In genomic region chr4:108030332-108030731, GRCh38 we compare ENCODE assay signal across 8 cellular contexts. TPM values are rescaled to one million over a fixed set of nuclear protein-coding genes. Genes with fewer than 3 reads are reported as not detected.
DNase-seq lines count a peak whose midpoint lies in the region; ATAC-seq, FAIRE-seq and TF ChIP-seq lines count a peak whose summit lies in the region.

No MANE protein-coding gene starts in this region.

- H2AFZ ChIP-seq in H1 (ENCODE audit: low read length): no peak overlapping the region

- H2AK5ac ChIP-seq in H1 (ENCODE audit: low read depth, low read length): no peak overlapping the region

- BruUV-seq in MCF 10A (replicated peaks; lab: Mats Ljungman, UMichigan): no TSS peak

- peaks cover 45% of the 10 kb centered on the region for H3K36me3 Mint-ChIP-seq in MCF 10A (ENCODE audit: insufficient read depth, unreplicated experiment)
- H3K36me3 Mint-ChIP-seq in neural crest cell (ENCODE audit: low read depth): peaks cover 12% of the 10 kb centered on the region

- no peak overlapping the region for H2BK20ac ChIP-seq in H1 (ENCODE audit: low read length)

- H3K9me3 Mint-ChIP-seq in MCF 10A (ENCODE audit: unreplicated experiment): no peaks in the 10 kb centered on the region
- no peaks in the 10 kb centered on the region for H3K9me3 Mint-ChIP-seq in neural crest cell

- no peak overlapping the region for H2BK5ac ChIP-seq in H1 (ENCODE audit: low read depth, low read length)

- H3K79me2 ChIP-seq in H1 (ENCODE audit: control insufficient read depth in 1 of 2, insufficient read depth in 2 of 2, low read length in 2 of 2): no peaks in the 10 kb centered on the region

- no peaks in the 10 kb centered on the region for H3K4me1 ChIP-seq in breast epithelium
- no peaks in the 10 kb centered on the region for H3K4me1 ChIP-seq in H1 (replicated peaks in 1 of 4; ENCODE audit: control insufficient read depth in 3 of 4, insufficient read depth in 4 of 4, low read length in 3 of 4)
- H3K4me1 ChIP-seq in upper lobe of right lung: no peaks in the 10 kb centered on the region

- intact Hi-C loops in MCF 10A (cut with micrococcal nuclease) (loop anchor here (1.0 kb wide), 2 partner anchors 463 to 542 kb away; no protein-coding TSS in a partner anchor), breast epithelium (cut with DNase I; ENCODE audit: low total_unique reads) (no loop called here), upper lobe of right lung (cut with DNase I) (no loop called here)

- no peak overlapping the region for H3K27ac ChIP-seq in breast epithelium
- H3K27ac ChIP-seq in H1 (ENCODE audit: low read depth, low read length): no peak overlapping the region
- no peak overlapping the region for H3K27ac ChIP-seq in upper lobe of right lung

- no peak overlapping the region for H3K9ac ChIP-seq in H1 (replicated peaks in 1 of 4; ENCODE audit: extremely low read depth in 1 of 4, low read depth in 3 of 4, low read length in 3 of 4)

- no peak overlapping the region for H4K8ac ChIP-seq in H1 (ENCODE audit: extremely low read depth, insufficient read depth, low read length)

- no peaks in the 10 kb centered on the region for H3K4me1 Mint-ChIP-seq in MCF 10A (ENCODE audit: insufficient read depth, unreplicated experiment)
- peaks cover 20% of the 10 kb centered on the region for H3K4me1 Mint-ChIP-seq in neural crest cell

- no peak overlapping the region for H3K4me3 Mint-ChIP-seq in MCF 10A (ENCODE audit: unreplicated experiment)
- no peak overlapping the region for H3K4me3 Mint-ChIP-seq in neural crest cell

- TF ChIP-seq EP300 in H1 (IDR thresholded peaks at IDR 0.05; ENCODE audit: borderline replicate concordance in 1 of 2, low read depth in 2 of 2, low read length in 2 of 2): 0 out of 3 replicates have a peak, but pooled peaks of 1 of the 2 experiments have one; percentile 5

- H3K56ac ChIP-seq in H1 (replicated peaks; ENCODE audit: insufficient read length, low read depth, low read length): no peak overlapping the region

- CTCF ChIA-PET in MCF 10A (lab: Yijun Ruan, JAX): interaction anchor here (0.6 to 2.4 kb wide), 16 partner anchors 11 to 652 kb away, joined by 3 to 21 read pairs (median 4); no protein-coding TSS in a partner anchor
- CTCF ChIA-PET in H1 (lab: Charles Lee; ENCODE audit: partially characterized antibody): interaction anchor here (0.6 to 10.3 kb wide), 30 partner anchors 13 to 608 kb away, joined by 3 to 119 read pairs (median 4); no protein-coding TSS in a partner anchor

- peak; percentile 51 for DNase-seq in MCF 10A (ENCODE audit: unreplicated experiment)
- no peak for DNase-seq in breast epithelium (ENCODE audit: low spot score in 2 of 2)
- DNase-seq in NCI-H2196 (lab: John Stamatoyannopoulos, UW; ENCODE audit: unreplicated experiment): peak; percentile 54
- DNase-seq in activated CD4-positive, alpha-beta T cell treated with anti-CD3 and anti-CD28 coated beads, Interleukin-2, amount 50 U/mL, for 24 hours (ENCODE audit: low read depth in 1 of 2, low spot score in 1 of 2): peak; percentile 43 to 68
- DNase-seq in H1 (ENCODE audit: low read depth in 1 of 2, low spot score in 2 of 2): peak in 1 of 2 experiments; percentile 25
- DNase-seq in neural crest cell (ENCODE audit: low read depth, low spot score): peak; percentile 35
- no peak for DNase-seq in upper lobe of right lung

- H3K14ac ChIP-seq in H1 (ENCODE audit: insufficient read length): no peak overlapping the region

- H3K27ac Mint-ChIP-seq in MCF 10A (ENCODE audit: low read depth, unreplicated experiment) (peak overlapping the region; percentile 0), neural crest cell (ENCODE audit: unreplicated experiment) (peak overlapping the region; percentile 16)

- WGBS in H1 (ENCODE audit: extremely low coverage in 1 of 2, insufficient coverage in 1 of 2, insufficient read length in 1 of 2, insufficient replicate concordance in 2 of 2, low coverage in 1 of 2, low lambda C conversion rate in 2 of 2, missing lambda C conversion rate in 1 of 2), 2 experiments: 84% methylated on average over 2 of the region's 2 CpGs; no CpG with 5 or more reads in 1 of the 2 experiments

- H2BK120ac ChIP-seq in H1 (replicated peaks; ENCODE audit: low read depth, low read length): no peak overlapping the region

- TF ChIP-seq POLR2A in breast epithelium (IDR thresholded peaks at IDR 0.05) (no peak), H1 (IDR thresholded peaks at IDR 0.05; ENCODE audit: control extremely low read depth in 1 of 2, low read depth in 2 of 2, low read length in 2 of 2) (no peak)

- H3K4me3 ChIP-seq in breast epithelium: no peak overlapping the region
- H3K4me3 ChIP-seq in H1 (ENCODE audit: extremely low read depth in 1 of 4, insufficient read depth in 2 of 4, low read depth in 3 of 4, low read length in 4 of 4): no peak overlapping the region
- H3K4me3 ChIP-seq in upper lobe of right lung: no peak overlapping the region

- no peaks in the 10 kb centered on the region for H3K27me3 Mint-ChIP-seq in MCF 10A (ENCODE audit: insufficient read depth, unreplicated experiment)
- H3K27me3 Mint-ChIP-seq in neural crest cell (ENCODE audit: low read depth): no peaks in the 10 kb centered on the region

- no peak overlapping the region for H3K18ac ChIP-seq in H1 (ENCODE audit: extremely low read depth, low read length)

- no peaks in the 10 kb centered on the region for H4K20me1 ChIP-seq in H1 (replicated peaks in 1 of 2; ENCODE audit: control insufficient read depth in 1 of 2, insufficient read depth in 2 of 2, low read length in 2 of 2)

- TF ChIP-seq RAD21 in H1 (IDR thresholded peaks at IDR 0.05 in 1 of 2, conservative IDR thresholded peaks at IDR 0.05 in 1 of 2; ENCODE audit: low read depth in 2 of 2, low read length in 2 of 2): peak; percentile 84 to 88

- ATAC-seq in HG02798 (IDR thresholded peaks at IDR 0.05; ENCODE audit: poor library complexity, unreplicated experiment): peak; percentile 97
- ATAC-seq in upper lobe of right lung: peak; percentile 64

- H3K36me3 ChIP-seq in breast epithelium: peaks cover 5% of the 10 kb centered on the region
- peaks cover 3 to 35% (median 15%) of the 10 kb centered on the region in 4 experiments for H3K36me3 ChIP-seq in H1 (ENCODE audit: control insufficient read depth in 2 of 4, insufficient read depth in 4 of 4, low read length in 3 of 4)
- peaks cover 69% of the 10 kb centered on the region for H3K36me3 ChIP-seq in upper lobe of right lung

- no peak overlapping the region for H2BK12ac ChIP-seq in H1 (ENCODE audit: low read depth, low read length)

- no peaks in the 10 kb centered on the region for H3K23me2 ChIP-seq in H1 (ENCODE audit: low read depth, low read length)

- no peak overlapping the region for H2BK15ac ChIP-seq in H1 (ENCODE audit: low read length)

- no peak overlapping the region for H4K91ac ChIP-seq in H1 (replicated peaks; ENCODE audit: insufficient read length, low read length)

- POLR2A ChIA-PET in MCF 10A (lab: Yijun Ruan, JAX) (interaction anchor here (0.7 to 2.1 kb wide), 3 partner anchors 13 to 621 kb away, joined by 3 to 5 read pairs (median 3); no protein-coding TSS in a partner anchor), H1 (lab: Charles Lee; ENCODE audit: partially characterized antibody) (interaction anchor here (1.1 kb wide), 1 partner anchor 12 kb away, joined by 3 read pairs; no protein-coding TSS in a partner anchor)

- no peak overlapping the region for H3K23ac ChIP-seq in H1 (ENCODE audit: insufficient read length)

- H4K5ac ChIP-seq in H1 (ENCODE audit: insufficient read length, low read depth, low read length): no peak overlapping the region

- H3K79me1 ChIP-seq in H1 (ENCODE audit: low read depth, low read length): no peaks in the 10 kb centered on the region

- H3K27me3 ChIP-seq in breast epithelium (no peaks in the 10 kb centered on the region), H1 (replicated peaks in 1 of 4; ENCODE audit: control insufficient read depth in 3 of 4, extremely low read depth in 1 of 4, insufficient read depth in 3 of 4, low read length in 3 of 4) (no peaks in the 10 kb centered on the region), upper lobe of right lung (no peaks in the 10 kb centered on the region)

- H3K4ac ChIP-seq in H1 (replicated peaks; ENCODE audit: insufficient read length, low read depth, low read length): no peak overlapping the region

- peak; percentile 70 for FAIRE-seq in H1 (lab: Jason Lieb, UNC)

- H3K9me3 ChIP-seq in breast epithelium (no peaks in the 10 kb centered on the region), H1 (ENCODE audit: insufficient read depth in 2 of 2, low read depth in 1 of 2, low read length in 1 of 2) (no peaks in the 10 kb centered on the region), upper lobe of right lung (no peaks in the 10 kb centered on the region)

- H3K4me2 ChIP-seq in H1 (ENCODE audit: insufficient read depth in 1 of 2, low read depth in 2 of 2, low read length in 2 of 2): no peak overlapping the region

- TF ChIP-seq CTCF in MCF 10A (IDR thresholded peaks at IDR 0.05; ENCODE audit: unreplicated experiment): peak; percentile 32
- TF ChIP-seq CTCF in breast epithelium (IDR thresholded peaks at IDR 0.05): peak in 1 of 3 donors; percentile 33
- peak; percentile 39 to 77 (median 66) for TF ChIP-seq CTCF in H1 (IDR thresholded peaks at IDR 0.05; ENCODE audit: control extremely low read depth in 1 of 3, insufficient read depth in 1 of 3, low read depth in 1 of 3, low read length in 3 of 3)
- peak; percentile 70 for TF ChIP-seq CTCF in neural crest cell (conservative IDR thresholded peaks at IDR 0.05)
- peak; percentile 34 for TF ChIP-seq CTCF in upper lobe of right lung (IDR thresholded peaks at IDR 0.05)

TF ChIP-seq in H1, 55 proteins besides CTCF, POLR2A, EP300 and RAD21 (continues in another document):
- no peak for TF ChIP-seq YY1 (IDR thresholded peaks at IDR 0.05; ENCODE audit: low read depth, low read length)
- TF ChIP-seq KDM1A (IDR thresholded peaks at IDR 0.05; ENCODE audit: borderline replicate concordance, low read length): no peak
- peak; percentile 60; the same call in 1 of the 2 replicates for TF ChIP-seq TCF12 (IDR thresholded peaks at IDR 0.05; ENCODE audit: low read depth, low read length)
- TF ChIP-seq ATF3 (IDR thresholded peaks at IDR 0.05; ENCODE audit: insufficient read depth, low read depth, low read length): no peak

RNA-seq across cellular contexts. Expression of gene HADH, which starts 40.6 kb away (rescaled TPM):
- total RNA-seq in MCF 10A (2022) (19.2 and 26.2 TPM in 2 replicates), breast epithelium (100 to 1,000 TPM in 1 of 3 donors, 10 to 100 TPM in 2; 48.8 to 152 (median 77.7) TPM), neural crest cell (71.0 and 74.3 TPM in 2 replicates), upper lobe of right lung (37.9 TPM)
- total RNA-seq in H1 (2021; fragmentation: NEBNext Ultra II Directional; extraction: Animal tissue kit (Norgen Biotek cat#: 25700)): 49.2 and 54.4 TPM in 2 replicates
- 32.4 and 47.5 TPM in 2 replicates for polyA plus RNA-seq in H1 (2011; rRNA removed)
- polyA plus RNA-seq in H1 (2011; cell fraction: cytosol; rRNA removed): 44.9 TPM
- polyA plus RNA-seq in H1 (2011; cell fraction: nucleus; rRNA removed): 34.8 TPM
- polyA plus RNA-seq in H1 (2012, experiment 1 of 2): 49.8 to 53.0 TPM (median 50.8 TPM) in 4 replicates
- polyA plus RNA-seq in H1 (2012, experiment 2 of 2): 24.8 TPM
- polyA plus RNA-seq in H1 (2013, experiment 1 of 2): 40.5 TPM
- polyA plus RNA-seq in H1 (2013, experiment 2 of 2): 40.3 TPM
- 41.6 and 43.6 TPM in 2 replicates for polyA minus RNA-seq in H1 (2011; rRNA and poly(A)+ RNA removed)
- polyA minus RNA-seq in H1 (2011; cell fraction: cytosol; rRNA and poly(A)+ RNA removed): 53.2 TPM
- 33.6 TPM for polyA minus RNA-seq in H1 (2011; cell fraction: nucleus; rRNA and poly(A)+ RNA removed)

Comparison
In these comparisons a context has a peak if more than half of its experiments do, and no peak if none do; other contexts are left out.
1. DNase-seq: peak in MCF 10A (single experiment), NCI-H2196 (single experiment), activated CD4-positive, alpha-beta T cell treated with anti-CD3 and anti-CD28 coated beads, Interleukin-2, amount 50 U/mL, for 24 hours (2 of 2) and neural crest cell (single experiment); none in breast epithelium (0 of 2) and upper lobe of right lung (single experiment).